Comparison of ENCODE assay signal across 16 cellular contexts in genomic region chr3:127091376-127091775, GRCh38.
A peak's percentile ranks its signal among the peaks of the same experiment; 100 is the strongest.
DNase-seq lines count a peak whose midpoint lies in the region; ATAC-seq, FAIRE-seq and TF ChIP-seq lines count a peak whose summit lies in the region.
"Had no signal": no experiment of that assay in that cellular context is flagged by ENCODE, and none has a peak within 500 bp of the region (broad histone marks: within the 10 kb centered on the region; RNA-seq: fewer than 3 reads in every experiment).

No MANE protein-coding gene starts in this region.

- H3K4me3 ChIP-seq in BLaER1 treated with 17β-estradiol and CSF1 and Interleukin-3, amounts not matched to agents 10 nM and 100 nM: no peak overlapping the region
- no peak overlapping the region for H3K4me3 ChIP-seq in kidney (ENCODE audit: low read length in 2 of 2)
- no peak overlapping the region for H3K4me3 ChIP-seq in spleen
- H3K4me3 ChIP-seq: GM23248 had no signal

- WGBS in spleen, 5 donors: 72 to 84% (median 77%) methylated on average over 8 of the region's 8 CpGs

- peaks cover 37 to 61% (median 52%) of the 10 kb centered on the region in 11 experiments for H3K27me3 ChIP-seq in BLaER1 treated with 17β-estradiol and CSF1 and Interleukin-3, amounts not matched to agents 10 nM and 100 nM
- peaks cover 0 to 26% (median 0%) of the 10 kb centered on the region in 7 donors for H3K27me3 ChIP-seq in spleen (replicated peaks in 1 of 7)

- no peak for TF ChIP-seq POLR2A in spleen (IDR thresholded peaks at IDR 0.05)

- no peak for ATAC-seq in GM18511 (IDR thresholded peaks at IDR 0.05; ENCODE audit: unreplicated experiment)
- ATAC-seq: CD8-positive, alpha-beta T cell had no signal

- H3K4me1 ChIP-seq in BLaER1 treated with 17β-estradiol and CSF1 and Interleukin-3, amounts not matched to agents 10 nM and 100 nM: peaks cover 0 to 34% (median 30%) of the 10 kb centered on the region in 10 experiments; a peak in 16 of 20 replicates
- H3K4me1 ChIP-seq in kidney (ENCODE audit: control insufficient read depth in 1 of 2, insufficient read depth in 1 of 2, low read depth in 1 of 2, low read length in 2 of 2) (no peaks in the 10 kb centered on the region), spleen (no peaks in the 10 kb centered on the region)

- intact Hi-C loops in kidney (cut with DNase I): no loop called here
- intact Hi-C loops in spleen (cut with DNase I; ENCODE audit: low total_unique reads): no loop called here

- peaks cover 5 to 12% (median 10%) of the 10 kb centered on the region in 11 experiments; a peak in 16 of 22 replicates for H3K9me3 ChIP-seq in BLaER1 treated with 17β-estradiol and CSF1 and Interleukin-3, amounts not matched to agents 10 nM and 100 nM (replicated peaks in 1 of 11)
- H3K9me3 ChIP-seq in kidney (ENCODE audit: control insufficient read depth in 1 of 2, low read length in 2 of 2) (no peaks in the 10 kb centered on the region), spleen (peaks cover 0 to 13% (median 2%) of the 10 kb centered on the region in 8 donors)

- no peak overlapping the region for H3K27ac ChIP-seq in BLaER1 treated with 17β-estradiol and CSF1 and Interleukin-3, amounts not matched to agents 10 nM and 100 nM
- H3K27ac ChIP-seq in kidney (ENCODE audit: low read depth in 2 of 2, low read length in 2 of 2) (no peak overlapping the region), spleen (no peak overlapping the region)
- H3K27ac ChIP-seq: GM23248 had no signal

- no peak overlapping the region for H3K9ac ChIP-seq in BLaER1 treated with 17β-estradiol and CSF1 and Interleukin-3, amounts not matched to agents 10 nM and 100 nM
- H3K9ac ChIP-seq in kidney (ENCODE audit: low read length in 2 of 2): no peak overlapping the region
- H3K9ac ChIP-seq: GM23248 had no signal

- DNase-seq in NAMALWA (ENCODE audit: low spot score): peak; percentile 23
- peak; percentile 52 for DNase-seq in kidney
- peak; percentile 64 for DNase-seq in spleen
- DNase-seq in retina: no peak
- DNase-seq in NCI-H2029 (lab: John Stamatoyannopoulos, UW): no peak
- DNase-seq: ACHN; CD8-positive, alpha-beta T cell; COR-L47; DMS153; DMS79 treated with DMSO at 0.1 percent for 48 hours; GF-D8; GM23248; H7 had no signal

- H4K20me1 ChIP-seq in BLaER1 treated with 17β-estradiol and CSF1 and Interleukin-3, amounts not matched to agents 10 nM and 100 nM: peaks cover 0 to 66% (median 23%) of the 10 kb centered on the region in 11 experiments; a peak in 14 of 22 replicates

- TF ChIP-seq CTCF in kidney (IDR thresholded peaks at IDR 0.05; ENCODE audit: borderline replicate concordance, extremely low read depth, insufficient read depth) (no peak), spleen (IDR thresholded peaks at IDR 0.05 in 8 of 11, conservative IDR thresholded peaks at IDR 0.05 in 3 of 11) (no peak)

- H3K4me2 ChIP-seq in BLaER1 treated with 17β-estradiol and CSF1 and Interleukin-3, amounts not matched to agents 10 nM and 100 nM: peak overlapping the region in 8 of 11 experiments; percentile 30 to 62 (median 53); a peak in 14 of 22 replicates

- no peak for FAIRE-seq in kidney (lab: Jason Lieb, UNC)
- FAIRE-seq: D721Med had no signal

- H3K36me3 ChIP-seq in BLaER1 treated with 17β-estradiol and CSF1 and Interleukin-3, amounts not matched to agents 10 nM and 100 nM: no peaks in the 10 kb centered on the region
- H3K36me3 ChIP-seq in kidney (ENCODE audit: control insufficient read depth in 1 of 2, insufficient read depth in 2 of 2, low read length in 2 of 2) (no peaks in the 10 kb centered on the region), spleen (no peaks in the 10 kb centered on the region)

Comparison
In these comparisons a context has a peak if more than half of its experiments do, and no peak if none do; other contexts are left out.
1. DNase-seq: peak in NAMALWA (single experiment), kidney (single experiment) and spleen (single experiment); none in retina (single experiment) and NCI-H2029 (single experiment).